In genomic region chr10:99430116-99430450, GRCh38 we compare ENCODE assay signal across 8 cellular contexts. TPM values are rescaled to one million over a fixed set of nuclear protein-coding genes. Genes with fewer than 3 reads are reported as not detected.
DNase-seq lines count a peak whose midpoint lies in the region; ATAC-seq and TF ChIP-seq lines count a peak whose summit lies in the region.

No MANE protein-coding gene starts in this region.

- H3K27me3 ChIP-seq in DND-41 (ENCODE audit: insufficient read depth, low read length, poor library complexity) (no peaks in the 10 kb centered on the region), HAP-1 (ENCODE audit: low read depth) (no peaks in the 10 kb centered on the region), SJCRH30 (no peaks in the 10 kb centered on the region)

- peak; percentile 2; the same call in 2 of the 3 replicates for ATAC-seq in DND-41 (ENCODE audit: insufficient read depth, low read depth)

- no peak for DNase-seq in DND-41
- DNase-seq in HAP-1 (ENCODE audit: low spot score in 2 of 2), result no peak
- no peak for DNase-seq in SJCRH30
- peak; percentile 7 for DNase-seq in fibroblast of mammary gland (ENCODE audit: low read depth)
- DNase-seq in progenitor cell of endocrine pancreas (ENCODE audit: low spot score, unreplicated experiment), result no peak
- no peak for DNase-seq in NCI-H2081 treated with DMSO at 0.1 percent for 48 hours (lab: John Stamatoyannopoulos, UW)
- DNase-seq in KG1 (lab: John Stamatoyannopoulos, UW), result no peak
- DNase-seq in DMS 273 (lab: John Stamatoyannopoulos, UW; ENCODE audit: unreplicated experiment), result no peak

- H4K20me1 ChIP-seq in DND-41 (ENCODE audit: insufficient read depth, low read length), result no peaks in the 10 kb centered on the region

- H3K4me2 ChIP-seq in DND-41 (ENCODE audit: insufficient read depth, low read length), result peak overlapping the region; percentile 93

- peak overlapping the region; percentile 83 for H3K27ac ChIP-seq in DND-41 (ENCODE audit: low read length)
- peak overlapping the region; percentile 77 for H3K27ac ChIP-seq in SJCRH30

- H3K36me3 Mint-ChIP-seq in progenitor cell of endocrine pancreas (ENCODE audit: insufficient read depth), result no peaks in the 10 kb centered on the region

- H3K4me3 Mint-ChIP-seq in progenitor cell of endocrine pancreas (ENCODE audit: low read depth), result peak overlapping the region; percentile 90

- H3K4me1 ChIP-seq in DND-41 (ENCODE audit: insufficient read depth, low read length) (peaks cover 38% of the 10 kb centered on the region), HAP-1 (peaks cover 11% of the 10 kb centered on the region), SJCRH30 (peaks cover 3% of the 10 kb centered on the region; the same call in 1 of the 2 replicates)

- peaks cover 23% of the 10 kb centered on the region for H3K4me1 Mint-ChIP-seq in progenitor cell of endocrine pancreas (ENCODE audit: low read depth)

- H3K9me3 ChIP-seq in DND-41 (ENCODE audit: insufficient read depth, low read length, severe bottlenecking) (no peaks in the 10 kb centered on the region), HAP-1 (no peaks in the 10 kb centered on the region), SJCRH30 (replicated peaks) (no peaks in the 10 kb centered on the region)

- H3K27ac Mint-ChIP-seq in progenitor cell of endocrine pancreas, result peak overlapping the region; percentile 98

- in situ Hi-C loops in HAP-1 (cut with MboI; ENCODE audit: low sequenced_read_pairs), result loop anchor here (5.0 kb wide), 2 partner anchors 102 to 182 kb away; partner anchors contain the start of gene NKX2-3

- peak overlapping the region; percentile 79 for H3K9ac ChIP-seq in DND-41 (ENCODE audit: low read depth, low read length)

- peak; percentile 24 for TF ChIP-seq CTCF in DND-41 (IDR thresholded peaks at IDR 0.05; ENCODE audit: borderline replicate concordance, extremely low read depth, low read length, poor library complexity, severe bottlenecking)
- TF ChIP-seq CTCF in fibroblast of mammary gland (conservative IDR thresholded peaks at IDR 0.05; ENCODE audit: control insufficient read depth, insufficient read depth, low read depth, low read length), result no peak
- TF ChIP-seq CTCF in progenitor cell of endocrine pancreas (IDR thresholded peaks at IDR 0.05; ENCODE audit: unreplicated experiment), result no peak

- H3K9me3 Mint-ChIP-seq in progenitor cell of endocrine pancreas (ENCODE audit: low read depth), result no peaks in the 10 kb centered on the region

- H2AFZ ChIP-seq in DND-41 (ENCODE audit: low read depth, low read length), result peak overlapping the region; percentile 95

- peaks cover 3% of the 10 kb centered on the region; the same call in 1 of the 2 replicates for H3K36me3 ChIP-seq in DND-41 (ENCODE audit: insufficient read depth, low read length)
- H3K36me3 ChIP-seq in HAP-1 (replicated peaks), result peaks cover 12% of the 10 kb centered on the region
- peaks cover 3% of the 10 kb centered on the region; the same call in 1 of the 2 replicates for H3K36me3 ChIP-seq in SJCRH30

- H3K27me3 Mint-ChIP-seq in progenitor cell of endocrine pancreas, result no peaks in the 10 kb centered on the region

- peaks cover 43% of the 10 kb centered on the region for H3K79me2 ChIP-seq in DND-41 (ENCODE audit: insufficient read depth, low read length)

- H3K4me3 ChIP-seq in DND-41 (ENCODE audit: low read depth in 1 of 2, low read length in 2 of 2) (peak overlapping the region; percentile 68 to 89; a peak in 3 of 4 replicates), HAP-1 (peak overlapping the region; percentile 89), SJCRH30 (peak overlapping the region; percentile 93), fibroblast of mammary gland (ENCODE audit: control insufficient read depth, low read depth, low read length) (peak overlapping the region; percentile 100)

RNA-seq across cellular contexts. Expression of gene GOT1, which starts 0.3 kb away (rescaled TPM):
- total RNA-seq in SJCRH30 (2014; rRNA removed; shearing (Covaris generic)), result 45.5 and 48.1 TPM in 2 replicates
- total RNA-seq in progenitor cell of endocrine pancreas, result 23.7 and 26.9 TPM in 2 replicates
